Comparison of ENCODE assay signal across 20 cellular contexts in genomic region chr14:101004176-101004575, GRCh38.
DNase-seq lines count a peak whose midpoint lies in the region; ATAC-seq and TF ChIP-seq lines count a peak whose summit lies in the region.
"Had no signal": no experiment of that assay in that cellular context is flagged by ENCODE, and none has a peak within 500 bp of the region (broad histone marks: within the 10 kb centered on the region; RNA-seq: fewer than 3 reads in every experiment).

No MANE protein-coding gene starts in this region.

- H3K36me3 Mint-ChIP-seq in HFFc6 (ENCODE audit: low read depth): peaks cover 48% of the 10 kb centered on the region
- no peaks in the 10 kb centered on the region for H3K36me3 Mint-ChIP-seq in dendritic cell treated with granulocyte-macrophage colony-stimulating factor and Interleukin-4, amounts not matched to agents 40 ng/mL and 50 ng/mL, for 4 days (ENCODE audit: low read depth)

- TF ChIP-seq CTCF in HFFc6 (IDR thresholded peaks at IDR 0.05) (no peak), osteoblast (IDR thresholded peaks at IDR 0.05; ENCODE audit: extremely low read depth, low read depth, low read length) (no peak)

- H2AFZ ChIP-seq in osteoblast (ENCODE audit: low read length): no peak overlapping the region

- peaks cover 15% of the 10 kb centered on the region for H3K79me2 ChIP-seq in osteoblast (ENCODE audit: insufficient read depth, low read length)

- H3K27ac Mint-ChIP-seq in HFFc6: peak overlapping the region; percentile 64
- H3K27ac Mint-ChIP-seq in dendritic cell treated with granulocyte-macrophage colony-stimulating factor and Interleukin-4, amounts not matched to agents 40 ng/mL and 50 ng/mL, for 4 days: peak overlapping the region; percentile 35
- H3K27ac Mint-ChIP-seq: GM23338 had no signal

- peaks cover 25% of the 10 kb centered on the region for H3K4me1 ChIP-seq in osteoblast (ENCODE audit: insufficient read depth, low read length)

- no peaks in the 10 kb centered on the region for H3K9me3 ChIP-seq in osteoblast (ENCODE audit: low read depth, low read length)
- H3K9me3 ChIP-seq: SK-N-SH had no signal

- peaks cover 28% of the 10 kb centered on the region for H3K36me3 ChIP-seq in osteoblast (ENCODE audit: insufficient read depth, low read length)

- H3K4me1 Mint-ChIP-seq in HFFc6 (ENCODE audit: low read depth): peaks cover 66% of the 10 kb centered on the region
- H3K4me1 Mint-ChIP-seq in dendritic cell treated with granulocyte-macrophage colony-stimulating factor and Interleukin-4, amounts not matched to agents 40 ng/mL and 50 ng/mL, for 4 days (ENCODE audit: low read depth): peaks cover 28% of the 10 kb centered on the region

- peaks cover 10% of the 10 kb centered on the region for H3K9me3 Mint-ChIP-seq in HFFc6
- H3K9me3 Mint-ChIP-seq in dendritic cell treated with granulocyte-macrophage colony-stimulating factor and Interleukin-4, amounts not matched to agents 40 ng/mL and 50 ng/mL, for 4 days: no peaks in the 10 kb centered on the region
- H3K9me3 Mint-ChIP-seq: GM23338 had no signal

- no peaks in the 10 kb centered on the region for H3K27me3 ChIP-seq in osteoblast (ENCODE audit: insufficient read depth, low read length)

- no peak overlapping the region for H3K4me2 ChIP-seq in osteoblast (ENCODE audit: insufficient read depth, low read length)
- H3K4me2 ChIP-seq: SK-N-SH had no signal

- no peak overlapping the region for H3K27ac ChIP-seq in osteoblast (ENCODE audit: low read depth, low read length)

- intact Hi-C loops in dendritic cell treated with granulocyte-macrophage colony-stimulating factor and Interleukin-4, amounts not matched to agents 40 ng/mL and 50 ng/mL, for 4 days (cut with micrococcal nuclease): no loop called here

- no peak overlapping the region for H3K4me3 ChIP-seq in osteoblast (ENCODE audit: insufficient read depth, low read length)
- H3K4me3 ChIP-seq: GM23338, K562 had no signal

- DNase-seq in HFFc6: no peak
- DNase-seq in osteoblast (ENCODE audit: insufficient read length, low spot score, missing footprints): peak; percentile 65
- no peak for DNase-seq in left lobe of liver (ENCODE audit: low spot score)
- no peak for DNase-seq in activated naive CD4-positive, alpha-beta T cell (lab: John Stamatoyannopoulos, UW)
- no peak for DNase-seq in central memory CD4-positive, alpha-beta T cell
- DNase-seq: ACHN, AML-193, DMS 273 treated with DMSO at 0.1 percent for 48 hours, DND-41, NCI-H1105 treated with DMSO at 0.1 percent for 48 hours, NCI-H1694, NCI-H2081 treated with DMSO at 0.1 percent for 48 hours, NCI-H774, RPMI8226, SHP77 treated with DMSO at 0.1 percent for 48 hours, SK-N-SH had no signal

- H3K4me3 Mint-ChIP-seq in HFFc6: peak overlapping the region; percentile 10; the same call in 1 of the 2 replicates
- no peak overlapping the region for H3K4me3 Mint-ChIP-seq in dendritic cell treated with granulocyte-macrophage colony-stimulating factor and Interleukin-4, amounts not matched to agents 40 ng/mL and 50 ng/mL, for 4 days
- H3K4me3 Mint-ChIP-seq: GM23338 had no signal

- peaks cover 48% of the 10 kb centered on the region for H3K27me3 Mint-ChIP-seq in HFFc6 (ENCODE audit: insufficient read depth)
- H3K27me3 Mint-ChIP-seq in dendritic cell treated with granulocyte-macrophage colony-stimulating factor and Interleukin-4, amounts not matched to agents 40 ng/mL and 50 ng/mL, for 4 days: peaks cover 17% of the 10 kb centered on the region

- peaks cover 22% of the 10 kb centered on the region for H4K20me1 ChIP-seq in osteoblast (ENCODE audit: insufficient read depth, low read length)

- ATAC-seq in left lobe of liver (no peak), GM21390 (IDR thresholded peaks at IDR 0.05; ENCODE audit: unreplicated experiment) (no peak)
- ATAC-seq: GM23338, K562 had no signal
